ENCODE assay signal across 6 cellular contexts in genomic region chr10:11359849-11360248, GRCh38.
"Had no signal": no experiment of that assay in that cellular context is flagged by ENCODE, and none has a peak within 500 bp of the region (broad histone marks: within the 10 kb centered on the region; RNA-seq: fewer than 3 reads in every experiment).

No MANE protein-coding gene starts in this region.

- ATAC-seq: GM23338, HepG2, K562 had no signal

- DNase-seq: H9, HCEC 1CT, IMR-90 had no signal

- H3K4me3 ChIP-seq: GM23338, K562 had no signal
